21 cellular contexts compared by ENCODE assay signal in genomic region chr15:34360298-34360697, GRCh38. TPM values are rescaled to one million over a fixed set of nuclear protein-coding genes. Genes with fewer than 3 reads are reported as not detected.
DNase-seq lines count a peak whose midpoint lies in the region; ATAC-seq and TF ChIP-seq lines count a peak whose summit lies in the region.
"Had no signal": no experiment of that assay in that cellular context is flagged by ENCODE, and none has a peak within 500 bp of the region (broad histone marks: within the 10 kb centered on the region; RNA-seq: fewer than 3 reads in every experiment).

No MANE protein-coding gene starts in this region.

- H3K9ac ChIP-seq in endodermal cell (ENCODE audit: extremely low read depth, low read length, poor library complexity, severe bottlenecking), result no peak overlapping the region

- H3K27ac ChIP-seq in C4-2B (no peak overlapping the region), endodermal cell (ENCODE audit: low read depth, low read length) (no peak overlapping the region)
- H3K27ac ChIP-seq: adrenal gland, VCaP had no signal

- WGBS in endodermal cell (ENCODE audit: insufficient coverage in 1 of 2, insufficient read length in 1 of 2), 2 experiments, result 74 to 92% methylated on average over 1 of the region's 1 CpG

- H3K4me1 Mint-ChIP-seq in HFFc6 (ENCODE audit: low read depth) (peaks cover 9% of the 10 kb centered on the region), endodermal cell (peaks cover under 1% of the 10 kb centered on the region), nephron progenitor cell (peaks cover 14% of the 10 kb centered on the region)

- no peak for ATAC-seq in GM19463 (IDR thresholded peaks at IDR 0.05; ENCODE audit: unreplicated experiment)
- ATAC-seq: activated CD8-positive, alpha-beta T cell treated with anti-CD3 and anti-CD28 coated beads for 36 hours; activated T-helper 17 cell treated with anti-CD3 and anti-CD28 coated beads, Interleukin-2, amount 50 U/mL, for 72 hours; stimulated activated memory B cell treated with anti-CD40 and anti-IgM and Interleukin-4, amounts not matched to agents 10 μg/mL and 1 μg/mL and 100 μg/mL, for 72 hours had no signal

- no peaks in the 10 kb centered on the region for H3K9me3 Mint-ChIP-seq in HFFc6
- H3K9me3 Mint-ChIP-seq in endodermal cell, result no peaks in the 10 kb centered on the region
- H3K9me3 Mint-ChIP-seq in nephron progenitor cell, result no peaks in the 10 kb centered on the region
- H3K9me3 Mint-ChIP-seq: activated CD8-positive, alpha-beta T cell treated with anti-CD3 and anti-CD28 coated beads for 36 hours; activated T-helper 17 cell treated with anti-CD3 and anti-CD28 coated beads, Interleukin-2, amount 50 U/mL, for 72 hours; stimulated activated memory B cell treated with anti-CD40 and anti-IgM and Interleukin-4, amounts not matched to agents 10 μg/mL and 1 μg/mL and 100 μg/mL, for 72 hours had no signal

- H3K4me1 ChIP-seq in endodermal cell (ENCODE audit: control insufficient read depth, insufficient read depth, low read length), result peaks cover under 1% of the 10 kb centered on the region
- H3K4me1 ChIP-seq: adrenal gland had no signal

- DNase-seq in HFFc6 (peak; percentile 30), endodermal cell (peak; percentile 78), nephron progenitor cell (no peak), T-helper 2 cell (no peak), foreskin melanocyte (no peak), NCI-H2029 treated with DMSO at 0.1 percent for 48 hours (lab: John Stamatoyannopoulos, UW) (no peak)
- DNase-seq: activated CD8-positive, alpha-beta T cell treated with anti-CD3 and anti-CD28 coated beads for 36 hours; adrenal gland; AML-193; DMS153; mesenchymal stem cell; MG63; NCI-H2029; NCI-H526 had no signal

- peaks cover 9% of the 10 kb centered on the region; the same call in 1 of the 2 replicates for H3K36me3 Mint-ChIP-seq in HFFc6 (ENCODE audit: low read depth)
- peaks cover 55% of the 10 kb centered on the region for H3K36me3 Mint-ChIP-seq in endodermal cell (ENCODE audit: low read depth)
- peaks cover 44% of the 10 kb centered on the region for H3K36me3 Mint-ChIP-seq in nephron progenitor cell (ENCODE audit: low read depth)

- H3K27ac Mint-ChIP-seq in HFFc6 (no peak overlapping the region), endodermal cell (peak overlapping the region; percentile 41), nephron progenitor cell (peak overlapping the region; percentile 5)
- H3K27ac Mint-ChIP-seq: activated CD8-positive, alpha-beta T cell treated with anti-CD3 and anti-CD28 coated beads for 36 hours; stimulated activated memory B cell treated with anti-CD40 and anti-IgM and Interleukin-4, amounts not matched to agents 10 μg/mL and 1 μg/mL and 100 μg/mL, for 72 hours had no signal

- peaks cover 27% of the 10 kb centered on the region for H3K36me3 ChIP-seq in endodermal cell (ENCODE audit: control insufficient read depth, insufficient read depth, low read length)
- H3K36me3 ChIP-seq: MG63 had no signal

- no peak overlapping the region for H3K4me3 ChIP-seq in endodermal cell (ENCODE audit: low read length)
- H3K4me3 ChIP-seq: adrenal gland, MG63 had no signal

- H3K27me3 ChIP-seq in endodermal cell (ENCODE audit: control insufficient read depth, insufficient read depth, low read length, poor library complexity, severe bottlenecking), result no peaks in the 10 kb centered on the region
- H3K27me3 ChIP-seq: adrenal gland, MG63 had no signal

- H3K4me3 Mint-ChIP-seq in HFFc6 (no peak overlapping the region), endodermal cell (no peak overlapping the region), nephron progenitor cell (no peak overlapping the region)
- H3K4me3 Mint-ChIP-seq: activated CD8-positive, alpha-beta T cell treated with anti-CD3 and anti-CD28 coated beads for 36 hours; activated T-helper 17 cell treated with anti-CD3 and anti-CD28 coated beads, Interleukin-2, amount 50 U/mL, for 72 hours; stimulated activated memory B cell treated with anti-CD40 and anti-IgM and Interleukin-4, amounts not matched to agents 10 μg/mL and 1 μg/mL and 100 μg/mL, for 72 hours had no signal

- no peaks in the 10 kb centered on the region for H3K9me3 ChIP-seq in endodermal cell (ENCODE audit: control insufficient read depth, low read length)
- H3K9me3 ChIP-seq: adrenal gland, MG63 had no signal

- TF ChIP-seq CTCF in C4-2B (conservative IDR thresholded peaks at IDR 0.05) (0 out of 2 replicates have a peak, but pooled peaks have one; percentile 8), HFFc6 (IDR thresholded peaks at IDR 0.05) (no peak), endodermal cell (conservative IDR thresholded peaks at IDR 0.05) (peak; percentile 34), nephron progenitor cell (IDR thresholded peaks at IDR 0.05) (no peak)

- H3K27me3 Mint-ChIP-seq in HFFc6 (ENCODE audit: insufficient read depth) (no peaks in the 10 kb centered on the region), endodermal cell (ENCODE audit: insufficient read depth) (no peaks in the 10 kb centered on the region), nephron progenitor cell (ENCODE audit: low read depth, poor library complexity) (peaks cover 3% of the 10 kb centered on the region)
- H3K27me3 Mint-ChIP-seq: activated CD8-positive, alpha-beta T cell treated with anti-CD3 and anti-CD28 coated beads for 36 hours; activated T-helper 17 cell treated with anti-CD3 and anti-CD28 coated beads, Interleukin-2, amount 50 U/mL, for 72 hours; stimulated activated memory B cell treated with anti-CD40 and anti-IgM and Interleukin-4, amounts not matched to agents 10 μg/mL and 1 μg/mL and 100 μg/mL, for 72 hours had no signal

RNA-seq across cellular contexts. Expression of gene LPCAT4, which starts 6.7 kb away (rescaled TPM):
- 10 to 100 TPM; 26.7 to 42.6 (median 30.8) TPM for total RNA-seq in HFFc6 (2021; fragmentation: NEBNext Ultra II Directional; extraction: Animal tissue kit (Norgen Biotek cat#: 25700))
- 10 to 100 TPM; 64.7 to 65.6 TPM for total RNA-seq in endodermal cell
- polyA plus RNA-seq in endodermal cell (2013, experiment 1 of 2), result 67.5 TPM
- polyA plus RNA-seq in endodermal cell (2013, experiment 2 of 2), result 57.5 TPM

RNA-seq across cellular contexts. Expression of gene NUTM1, which starts 17.2 kb away (rescaled TPM):
- total RNA-seq in HFFc6 (2021; fragmentation: NEBNext Ultra II Directional; extraction: Animal tissue kit (Norgen Biotek cat#: 25700)), result not detected
- under 1 TPM in 1 of 2 donors, not detected in 1; 0.09 TPM for total RNA-seq in endodermal cell
- polyA plus RNA-seq in endodermal cell (2013, experiment 1 of 2), result not detected
- not detected for polyA plus RNA-seq in endodermal cell (2013, experiment 2 of 2)
- total RNA-seq: activated CD8-positive, alpha-beta T cell treated with anti-CD3 and anti-CD28 coated beads for 36 hours; activated T-helper 17 cell treated with anti-CD3 and anti-CD28 coated beads, Interleukin-2, amount 50 U/mL, for 72 hours; adrenal gland; OCI-LY7; omental fat pad had no signal

RNA-seq across cellular contexts. Expression of gene NOP10, which starts 17.4 kb away (rescaled TPM):
- 100 to 1,000 TPM; 183 to 226 (median 200) TPM for total RNA-seq in HFFc6 (2021; fragmentation: NEBNext Ultra II Directional; extraction: Animal tissue kit (Norgen Biotek cat#: 25700))
- total RNA-seq in endodermal cell, result 100 to 1,000 TPM; 193 to 207 TPM
- 197 TPM for polyA plus RNA-seq in endodermal cell (2013, experiment 1 of 2)
- 189 TPM for polyA plus RNA-seq in endodermal cell (2013, experiment 2 of 2)

RNA-seq across cellular contexts. Expression of gene SLC12A6, which starts 22.7 kb away (rescaled TPM):
- total RNA-seq in HFFc6 (2021; fragmentation: NEBNext Ultra II Directional; extraction: Animal tissue kit (Norgen Biotek cat#: 25700)), result 10 to 100 TPM in 1 of 6 experiments, 1 to 10 TPM in 5; 6.5 to 10.7 (median 8.3) TPM
- 10 to 100 TPM; 18.2 to 23.3 TPM for total RNA-seq in endodermal cell
- polyA plus RNA-seq in endodermal cell (2013, experiment 1 of 2), result 13.9 TPM
- polyA plus RNA-seq in endodermal cell (2013, experiment 2 of 2), result 12.9 TPM

Comparison
In these comparisons a context has a peak if more than half of its experiments do, and no peak if none do; other contexts are left out.
1. CTCF ChIP-seq: peak in C4-2B (single experiment) and endodermal cell (single experiment); none in HFFc6 (single experiment) and nephron progenitor cell (single experiment).
2. DNase-seq: peak in HFFc6 (single experiment) and endodermal cell (single experiment); none in nephron progenitor cell (single experiment), T-helper 2 cell (0 of 5), foreskin melanocyte (single experiment) and NCI-H2029 treated with DMSO at 0.1 percent for 48 hours (single experiment).